8 cellular contexts compared by ENCODE assay signal in the genomic region with DNA sequence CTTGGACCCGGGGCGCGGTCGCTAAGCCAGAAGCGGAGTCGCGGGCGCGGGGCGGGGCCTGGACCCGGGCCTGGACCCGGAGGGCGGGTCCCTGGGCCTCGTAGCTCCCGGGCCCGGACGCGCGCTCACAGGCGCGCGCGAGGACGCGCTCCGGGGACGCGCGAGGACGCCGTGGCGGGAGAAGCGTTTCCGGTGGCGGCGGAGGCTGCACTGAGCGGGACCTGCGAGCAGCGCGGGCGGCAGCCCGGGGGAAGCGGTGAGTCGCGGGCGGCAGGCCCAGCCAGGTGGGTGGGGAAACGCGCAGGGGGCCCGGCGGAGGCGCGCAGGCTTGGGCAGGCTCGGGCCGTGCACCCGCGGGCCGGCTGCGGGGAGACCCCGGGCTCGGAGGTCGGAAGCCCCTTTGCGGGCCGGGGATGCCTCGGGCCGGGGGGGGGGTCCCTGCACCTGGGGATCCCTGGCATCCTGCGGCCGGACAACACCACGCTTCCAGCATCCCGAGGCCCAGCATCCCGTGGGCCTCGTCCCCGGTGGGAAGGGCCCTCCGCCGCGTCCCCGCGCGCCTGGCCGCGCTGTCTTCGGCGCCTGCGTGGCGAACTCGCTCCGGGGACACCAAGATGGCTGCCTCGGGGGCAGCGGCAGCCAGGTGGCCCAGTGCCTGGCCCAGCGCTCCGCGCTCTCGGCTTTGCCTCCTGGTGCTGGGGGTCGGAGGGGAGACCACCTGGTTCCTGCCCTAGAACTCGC. TPM values are rescaled to one million over a fixed set of nuclear protein-coding genes. Genes with fewer than 3 reads are reported as not detected.
A peak's percentile ranks its signal among the peaks of the same experiment; 100 is the strongest.
DNase-seq lines count a peak whose midpoint lies in the region; ATAC-seq and TF ChIP-seq lines count a peak whose summit lies in the region.

A gene with protein sequence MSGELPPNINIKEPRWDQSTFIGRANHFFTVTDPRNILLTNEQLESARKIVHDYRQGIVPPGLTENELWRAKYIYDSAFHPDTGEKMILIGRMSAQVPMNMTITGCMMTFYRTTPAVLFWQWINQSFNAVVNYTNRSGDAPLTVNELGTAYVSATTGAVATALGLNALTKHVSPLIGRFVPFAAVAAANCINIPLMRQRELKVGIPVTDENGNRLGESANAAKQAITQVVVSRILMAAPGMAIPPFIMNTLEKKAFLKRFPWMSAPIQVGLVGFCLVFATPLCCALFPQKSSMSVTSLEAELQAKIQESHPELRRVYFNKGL (plus strand): TSS at position 177 of the 741 bp plus-strand sequence. CDS start 13,544 bp downstream, outside the sequence.

- POLR2A ChIA-PET in AG04449 (lab: Yijun Ruan, JAX): interaction anchor here (0.7 kb wide), 1 partner anchor 18 kb away, joined by 3 read pairs; no protein-coding TSS in a partner anchor

- ATAC-seq in GM18520 (IDR thresholded peaks at IDR 0.05; ENCODE audit: unreplicated experiment) (peak; percentile 85), HG03045 (IDR thresholded peaks at IDR 0.05; ENCODE audit: unreplicated experiment) (peak; percentile 86), left lobe of liver (peak; percentile 85)

- CTCF ChIA-PET in AG04449 (lab: Yijun Ruan, JAX): interaction anchor here (1.1 to 2.9 kb wide), 3 partner anchors 11 to 18 kb away, joined by 3 to 18 read pairs (median 3); no protein-coding TSS in a partner anchor

- peak within 1 kb of the TSS; percentile 47 to 84 for H3K27ac ChIP-seq in coronary artery

- TF ChIP-seq CTCF in AG04449 (IDR thresholded peaks at IDR 0.05; ENCODE audit: insufficient read depth, low read length, missing control alignments): no peak
- no peak for TF ChIP-seq CTCF in coronary artery (IDR thresholded peaks at IDR 0.05)

- peak within 1 kb of the TSS; percentile 68 for H3K4me3 ChIP-seq in AG04449 (ENCODE audit: low read depth, low read length)
- peak within 1 kb of the TSS; percentile 99 for H3K4me3 ChIP-seq in coronary artery

- DNase-seq in AG04449 (ENCODE audit: low read depth, low spot score) (no peak), NCI-H2227 treated with DMSO at 0.1 percent for 48 hours (lab: John Stamatoyannopoulos, UW) (peak; percentile 41), coronary artery (ENCODE audit: low spot score) (peak; percentile 77), left lobe of liver (ENCODE audit: low spot score) (peak; percentile 91)
- peak; percentile 74 to 82 for DNase-seq in activated CD4-positive, alpha-beta T cell treated with anti-CD3 and anti-CD28 coated beads for 4 hours
- DNase-seq in stimulated activated CD4-positive, alpha-beta T cell treated with anti-CD3 and anti-CD28 coated beads, Interleukin-2, amount 100 ng/mL, for 4 hours (ENCODE audit: low read depth): peak; percentile 77

RNA-seq across cellular contexts. Expression of the gene that starts here (rescaled TPM):
- total RNA-seq in left lobe of liver: 81.0 TPM
